Comparison of ENCODE assay signal across 9 cellular contexts in the genomic region with DNA sequence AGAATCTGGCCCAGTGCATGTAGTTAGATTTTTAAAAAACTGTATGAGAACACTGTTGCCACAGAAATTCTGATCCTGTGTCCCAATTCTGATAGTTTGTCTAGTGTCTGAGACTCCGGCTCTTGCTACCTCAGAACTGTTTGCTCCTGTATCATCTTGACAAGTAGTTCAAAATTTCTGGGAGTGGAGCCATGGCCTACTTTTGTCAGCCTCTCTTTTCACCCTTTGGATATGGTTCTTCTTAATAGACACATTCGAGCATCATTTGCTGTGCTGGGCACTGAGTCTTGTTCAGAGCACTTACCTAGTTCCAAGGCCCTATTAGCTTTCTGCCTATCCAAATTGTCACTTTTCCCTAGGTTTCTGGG. TPM values are rescaled to one million over a fixed set of nuclear protein-coding genes. Genes with fewer than 3 reads are reported as not detected.
DNase-seq lines count a peak whose midpoint lies in the region; ATAC-seq and TF ChIP-seq lines count a peak whose summit lies in the region.
"Had no signal": no experiment of that assay in that cellular context is flagged by ENCODE, and none has a peak within 500 bp of the region (broad histone marks: within the 10 kb centered on the region; RNA-seq: fewer than 3 reads in every experiment).

No MANE protein-coding gene starts in this region.

- H3K4me3 ChIP-seq in DND-41 (ENCODE audit: low read depth in 1 of 2, low read length in 2 of 2): peak overlapping the region in 1 of 2 experiments; percentile 15; a peak in 2 of 4 replicates
- H3K4me3 ChIP-seq in rectal smooth muscle tissue (ENCODE audit: low read length): no peak overlapping the region

- peaks cover 30% of the 10 kb centered on the region for H3K79me2 ChIP-seq in DND-41 (ENCODE audit: insufficient read depth, low read length)

- H3K27me3 ChIP-seq in DND-41 (ENCODE audit: insufficient read depth, low read length, poor library complexity) (no peaks in the 10 kb centered on the region), rectal smooth muscle tissue (ENCODE audit: control insufficient read depth, insufficient read depth, low read length) (no peaks in the 10 kb centered on the region)

- DNase-seq in DND-41 (no peak), endothelial cell (ENCODE audit: low spot score) (no peak), NOMO-1 treated with dmso at 0.1 percent for 144 hours (lab: John Stamatoyannopoulos, UW; ENCODE audit: unreplicated experiment) (no peak), epidermal melanocyte (ENCODE audit: insufficient read length, low spot score) (no peak)
- DNase-seq: NCI-H2029 had no signal

- peak overlapping the region; percentile 53 for H3K4me2 ChIP-seq in DND-41 (ENCODE audit: insufficient read depth, low read length)

- H3K27ac ChIP-seq in DND-41 (ENCODE audit: low read length): peak overlapping the region; percentile 90
- H3K27ac ChIP-seq in KOPT-K1 (ENCODE audit: low read depth, low read length, poor library complexity, severe bottlenecking): peak overlapping the region; percentile 59
- H3K27ac ChIP-seq in rectal smooth muscle tissue (ENCODE audit: low read depth, low read length): peak overlapping the region; percentile 38

- H3K4me1 Mint-ChIP-seq in endothelial cell (ENCODE audit: unreplicated experiment): peaks cover 14% of the 10 kb centered on the region

- peak overlapping the region; percentile 56 for H3K9ac ChIP-seq in DND-41 (ENCODE audit: low read depth, low read length)
- no peak overlapping the region for H3K9ac ChIP-seq in rectal smooth muscle tissue (ENCODE audit: low read length)

- ATAC-seq in DND-41 (ENCODE audit: insufficient read depth, low read depth): peak; percentile 41
- ATAC-seq in GM21423 (IDR thresholded peaks at IDR 0.05; ENCODE audit: unreplicated experiment): no peak
- no peak for ATAC-seq in HG02759 (IDR thresholded peaks at IDR 0.05; ENCODE audit: unreplicated experiment)

- H3K4me3 Mint-ChIP-seq in endothelial cell (ENCODE audit: unreplicated experiment): no peak overlapping the region

- H3K9me3 ChIP-seq in DND-41 (ENCODE audit: insufficient read depth, low read length, severe bottlenecking) (no peaks in the 10 kb centered on the region), KOPT-K1 (ENCODE audit: insufficient read depth, low read length, poor library complexity, severe bottlenecking) (peaks cover 29% of the 10 kb centered on the region)

- no peaks in the 10 kb centered on the region for H4K20me1 ChIP-seq in DND-41 (ENCODE audit: insufficient read depth, low read length)

- TF ChIP-seq CTCF in DND-41 (IDR thresholded peaks at IDR 0.05; ENCODE audit: borderline replicate concordance, extremely low read depth, low read length, poor library complexity, severe bottlenecking): no peak
- no peak for TF ChIP-seq CTCF in endothelial cell (IDR thresholded peaks at IDR 0.05; ENCODE audit: unreplicated experiment)

- H3K4me1 ChIP-seq in DND-41 (ENCODE audit: insufficient read depth, low read length) (peaks cover 68% of the 10 kb centered on the region), rectal smooth muscle tissue (ENCODE audit: control insufficient read depth, insufficient read depth, low read length) (peaks cover 16% of the 10 kb centered on the region)

- peak overlapping the region; percentile 0 for H2AFZ ChIP-seq in DND-41 (ENCODE audit: low read depth, low read length)

- H3K27ac Mint-ChIP-seq in endothelial cell (ENCODE audit: unreplicated experiment): peak overlapping the region; percentile 8

- peaks cover 16% of the 10 kb centered on the region for H3K36me3 Mint-ChIP-seq in endothelial cell (ENCODE audit: low read depth, unreplicated experiment)

- H3K9me3 Mint-ChIP-seq in endothelial cell (ENCODE audit: unreplicated experiment): no peaks in the 10 kb centered on the region

- H3K36me3 ChIP-seq in DND-41 (ENCODE audit: insufficient read depth, low read length) (peaks cover 51% of the 10 kb centered on the region), KOPT-K1 (ENCODE audit: insufficient read depth, low read length) (no peaks in the 10 kb centered on the region), rectal smooth muscle tissue (ENCODE audit: control insufficient read depth, insufficient read depth, low read length) (no peaks in the 10 kb centered on the region)

- no peaks in the 10 kb centered on the region for H3K27me3 Mint-ChIP-seq in endothelial cell (ENCODE audit: unreplicated experiment)

RNA-seq across cellular contexts. Expression of a gene that starts 46.9 kb away (rescaled TPM):
- total RNA-seq in endothelial cell (ENCODE audit: unreplicated experiment): 9.3 TPM

Comparison
In these comparisons a context has a peak if more than half of its experiments do, and no peak if none do; other contexts are left out.
1. H3K27ac ChIP-seq: peak in every context shown above with its lines; median percentile 90 in DND-41; 59 in KOPT-K1; 38 in rectal smooth muscle tissue.